Comparison of ENCODE assay signal across 8 cellular contexts in the genomic region with DNA sequence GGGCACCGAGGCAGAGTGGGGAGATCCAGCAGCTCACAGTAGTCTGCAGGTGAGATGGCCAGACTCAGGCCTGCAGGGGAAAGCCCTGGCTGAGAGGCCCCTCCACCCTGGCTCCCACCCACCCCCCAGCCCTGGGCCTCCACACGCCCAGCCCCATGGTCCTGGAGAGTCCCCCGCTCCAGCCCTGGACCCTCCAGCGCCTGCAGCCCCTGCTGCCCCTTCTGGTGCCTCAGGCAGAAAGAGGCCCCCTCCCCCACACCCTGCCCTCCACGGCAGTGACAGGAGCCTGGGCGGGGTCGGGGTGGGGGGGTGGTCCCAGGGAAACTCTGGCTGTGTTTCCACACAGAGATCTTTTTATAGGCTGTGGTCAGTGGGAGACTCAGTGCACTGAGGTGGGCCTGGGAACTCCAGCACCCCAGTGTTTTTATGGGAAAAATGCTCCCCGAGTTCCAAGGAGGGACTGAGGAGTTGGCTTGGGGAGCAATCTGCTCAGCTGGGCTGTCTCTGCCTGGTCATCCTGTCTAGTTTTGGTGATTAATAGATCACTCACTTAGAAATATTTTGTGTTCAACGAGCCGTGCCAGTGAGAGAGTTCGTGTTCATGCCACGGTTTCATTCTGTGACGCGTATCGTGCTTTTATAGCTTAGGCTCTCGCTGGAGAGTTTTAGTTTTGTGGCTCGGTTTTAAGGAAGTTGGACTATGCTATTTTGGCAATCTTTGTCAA. TPM values are rescaled to one million over a fixed set of nuclear protein-coding genes. Genes with fewer than 3 reads are reported as not detected.
A peak's percentile ranks its signal among the peaks of the same experiment; 100 is the strongest.
DNase-seq lines count a peak whose midpoint lies in the region; ATAC-seq and TF ChIP-seq lines count a peak whose summit lies in the region.

No MANE protein-coding gene starts in this region.

- H3K4me1 ChIP-seq in ACC112 (ENCODE audit: control insufficient read depth, insufficient read depth, low read length, unreplicated experiment) (peaks cover 17% of the 10 kb centered on the region), subcutaneous abdominal adipose tissue (ENCODE audit: control insufficient read depth in 5 of 5, insufficient read depth in 5 of 5, low read length in 5 of 5) (peaks cover 5 to 62% (median 51%) of the 10 kb centered on the region in 5 donors), PC-9 (replicated peaks; ENCODE audit: insufficient read depth) (no peaks in the 10 kb centered on the region)

- DNase-seq in GM19238 (ENCODE audit: insufficient read length, low spot score) (peak; percentile 47), WTC11 (ENCODE audit: low spot score) (no peak), iris pigment epithelial cell (ENCODE audit: low read depth) (peak; percentile 83), PC-9 (no peak)
- DNase-seq in activated CD4-positive, alpha-beta T cell treated with anti-CD3 and anti-CD28 coated beads for 4 hours, result no peak

- no peaks in the 10 kb centered on the region for H3K9me3 Mint-ChIP-seq in WTC11

- H3F3A ChIP-seq in PC-9 (ENCODE audit: insufficient read depth, low read depth), result no peaks in the 10 kb centered on the region

- H3K4me3 Mint-ChIP-seq in WTC11, result peak overlapping the region; percentile 39

- TF ChIP-seq CTCF in WTC11 (IDR thresholded peaks at IDR 0.05), result no peak
- TF ChIP-seq CTCF in PC-9 (conservative IDR thresholded peaks at IDR 0.05), result no peak

- H2AFZ ChIP-seq in ACC112 (ENCODE audit: low read length, unreplicated experiment) (peak overlapping the region; percentile 88), PC-9 (no peak overlapping the region)

- H3K27me3 Mint-ChIP-seq in WTC11 (ENCODE audit: low read depth), result no peaks in the 10 kb centered on the region; the same call in 1 of the 2 replicates

- no peaks in the 10 kb centered on the region for H3K9me3 ChIP-seq in subcutaneous abdominal adipose tissue (ENCODE audit: control insufficient read depth in 5 of 5, low read length in 5 of 5)
- H3K9me3 ChIP-seq in PC-9 (ENCODE audit: insufficient read depth, low read depth), result no peaks in the 10 kb centered on the region

- peak overlapping the region; percentile 11; the same call in 1 of the 2 replicates for H3K27ac Mint-ChIP-seq in WTC11

- H3K36me3 ChIP-seq in ACC112 (ENCODE audit: insufficient read depth, low read length), result no peaks in the 10 kb centered on the region
- no peaks in the 10 kb centered on the region for H3K36me3 ChIP-seq in subcutaneous abdominal adipose tissue (ENCODE audit: control insufficient read depth in 5 of 5, insufficient read depth in 5 of 5, low read length in 5 of 5)
- H3K36me3 ChIP-seq in PC-9 (ENCODE audit: low read depth), result no peaks in the 10 kb centered on the region

- H3K27ac ChIP-seq in ACC112 (ENCODE audit: low read depth, low read length) (peak overlapping the region; percentile 79), subcutaneous abdominal adipose tissue (ENCODE audit: low read depth, low read length) (peak overlapping the region; percentile 63), PC-9 (no peak overlapping the region)

- BruUV-seq in PC-9 (replicated peaks; lab: Mats Ljungman, UMichigan), result no TSS peak

- no peaks in the 10 kb centered on the region for H3K9me2 ChIP-seq in PC-9 (ENCODE audit: insufficient read depth)

- peak overlapping the region in 4 of 5 donors; percentile 11 to 65 (median 40) for H3K9ac ChIP-seq in subcutaneous abdominal adipose tissue (ENCODE audit: low read length in 5 of 5)

- intact Hi-C loops in PC-9 (cut with micrococcal nuclease; ENCODE audit: unreplicated experiment), result loop anchor here (5.0 kb wide), 1 partner anchor 54 kb away; a partner anchor contains a TSS

- H3K36me3 Mint-ChIP-seq in WTC11, result no peaks in the 10 kb centered on the region

- no peak overlapping the region for H3K4me2 ChIP-seq in PC-9

- H3K79me2 ChIP-seq in ACC112 (ENCODE audit: control insufficient read depth, insufficient read depth, low read length, unreplicated experiment), result no peaks in the 10 kb centered on the region
- H3K79me2 ChIP-seq in PC-9 (ENCODE audit: low read depth), result no peaks in the 10 kb centered on the region

- no peaks in the 10 kb centered on the region for H4K20me1 ChIP-seq in PC-9 (ENCODE audit: insufficient read depth)

- ATAC-seq in HG03520 (IDR thresholded peaks at IDR 0.05; ENCODE audit: unreplicated experiment), result peak; percentile 33
- ATAC-seq in WTC11, result peak; percentile 21

- POLR2A ChIA-PET in WTC11 (lab: Charles Lee), result interaction anchor here (0.6 to 0.9 kb wide), 2 partner anchors 18 to 1752 kb away, joined by 3 read pairs; no protein-coding TSS in a partner anchor
- POLR2A ChIA-PET in PC-9 (lab: Charles Lee; ENCODE audit: unreplicated experiment), result no interaction called here

- CTCF ChIA-PET in WTC11 (lab: Charles Lee), result interaction anchor here (1.0 to 3.1 kb wide), 5 partner anchors 22 to 92 kb away, joined by 3 to 13 read pairs (median 4); no protein-coding TSS in a partner anchor
- CTCF ChIA-PET in PC-9 (lab: Charles Lee), result no interaction called here

- no peaks in the 10 kb centered on the region for H3K27me3 ChIP-seq in ACC112 (ENCODE audit: insufficient read depth, low read length)
- no peaks in the 10 kb centered on the region for H3K27me3 ChIP-seq in subcutaneous abdominal adipose tissue (ENCODE audit: control insufficient read depth in 5 of 5, insufficient read depth in 4 of 5, low read length in 5 of 5)
- H3K27me3 ChIP-seq in PC-9 (ENCODE audit: insufficient read depth, low read depth), result no peaks in the 10 kb centered on the region

- peaks cover 65% of the 10 kb centered on the region for H3K4me1 Mint-ChIP-seq in WTC11

- H3K4me3 ChIP-seq in ACC112 (ENCODE audit: low read depth, low read length), result peak overlapping the region; percentile 66
- H3K4me3 ChIP-seq in subcutaneous abdominal adipose tissue (ENCODE audit: low read depth in 1 of 5, low read length in 5 of 5), result peak overlapping the region; percentile 43 to 63 (median 53)
- H3K4me3 ChIP-seq in PC-9, result no peak overlapping the region

TF ChIP-seq in WTC11, 78 proteins besides CTCF, POLR2A, EP300 and RAD21:
- TF ChIP-seq SOX15 (CRISPR knock-in tag; IDR thresholded peaks at IDR 0.05), result no peak
- no peak for TF ChIP-seq NFATC4 (CRISPR knock-in tag; IDR thresholded peaks at IDR 0.05)
- TF ChIP-seq ATF1 (CRISPR knock-in tag; IDR thresholded peaks at IDR 0.05), result no peak
- TF ChIP-seq, protein P1, sequence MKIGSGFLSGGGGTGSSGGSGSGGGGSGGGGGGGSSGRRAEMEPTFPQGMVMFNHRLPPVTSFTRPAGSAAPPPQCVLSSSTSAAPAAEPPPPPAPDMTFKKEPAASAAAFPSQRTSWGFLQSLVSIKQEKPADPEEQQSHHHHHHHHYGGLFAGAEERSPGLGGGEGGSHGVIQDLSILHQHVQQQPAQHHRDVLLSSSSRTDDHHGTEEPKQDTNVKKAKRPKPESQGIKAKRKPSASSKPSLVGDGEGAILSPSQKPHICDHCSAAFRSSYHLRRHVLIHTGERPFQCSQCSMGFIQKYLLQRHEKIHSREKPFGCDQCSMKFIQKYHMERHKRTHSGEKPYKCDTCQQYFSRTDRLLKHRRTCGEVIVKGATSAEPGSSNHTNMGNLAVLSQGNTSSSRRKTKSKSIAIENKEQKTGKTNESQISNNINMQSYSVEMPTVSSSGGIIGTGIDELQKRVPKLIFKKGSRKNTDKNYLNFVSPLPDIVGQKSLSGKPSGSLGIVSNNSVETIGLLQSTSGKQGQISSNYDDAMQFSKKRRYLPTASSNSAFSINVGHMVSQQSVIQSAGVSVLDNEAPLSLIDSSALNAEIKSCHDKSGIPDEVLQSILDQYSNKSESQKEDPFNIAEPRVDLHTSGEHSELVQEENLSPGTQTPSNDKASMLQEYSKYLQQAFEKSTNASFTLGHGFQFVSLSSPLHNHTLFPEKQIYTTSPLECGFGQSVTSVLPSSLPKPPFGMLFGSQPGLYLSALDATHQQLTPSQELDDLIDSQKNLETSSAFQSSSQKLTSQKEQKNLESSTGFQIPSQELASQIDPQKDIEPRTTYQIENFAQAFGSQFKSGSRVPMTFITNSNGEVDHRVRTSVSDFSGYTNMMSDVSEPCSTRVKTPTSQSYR (CRISPR knock-in tag; IDR thresholded peaks at IDR 0.05), result no peak
- no peak for TF ChIP-seq CREB1 (CRISPR knock-in tag; IDR thresholded peaks at IDR 0.05)
- TF ChIP-seq, protein P2, sequence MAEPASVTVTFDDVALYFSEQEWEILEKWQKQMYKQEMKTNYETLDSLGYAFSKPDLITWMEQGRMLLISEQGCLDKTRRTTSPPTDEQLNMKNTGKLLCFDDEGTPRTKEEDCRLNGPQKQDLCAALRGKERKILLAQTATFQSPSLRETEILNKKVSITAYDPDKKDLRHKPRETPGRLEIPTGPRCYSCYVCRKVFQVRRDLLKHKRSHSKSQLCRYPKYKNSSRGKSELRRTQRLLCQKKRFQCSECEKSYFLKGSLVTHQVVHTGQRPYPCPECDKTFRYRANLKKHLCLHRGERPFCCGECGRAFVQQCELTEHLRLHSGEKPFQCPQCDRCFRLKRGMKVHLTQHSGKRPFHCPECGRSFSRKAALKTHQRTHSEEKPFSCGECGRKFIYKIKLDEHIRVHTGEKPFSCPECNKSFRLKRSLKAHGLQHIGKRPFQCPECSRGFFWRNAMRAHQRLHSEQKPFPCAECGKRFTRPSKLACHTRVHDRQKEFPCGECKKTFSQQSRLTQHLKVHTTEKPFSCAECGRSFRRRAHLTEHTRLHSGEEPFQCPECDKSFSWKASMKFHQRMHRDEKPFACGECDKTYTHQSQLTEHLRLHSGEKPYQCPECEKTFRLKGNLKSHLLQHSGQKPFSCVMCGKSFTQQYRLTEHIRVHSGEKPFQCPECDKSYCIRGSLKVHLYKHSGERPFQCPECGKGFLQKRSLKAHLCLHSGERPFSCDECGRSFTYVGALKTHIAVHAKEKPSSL (CRISPR knock-in tag; conservative IDR thresholded peaks at IDR 0.05), result no peak
- no peak for TF ChIP-seq NR3C1 (CRISPR knock-in tag; conservative IDR thresholded peaks at IDR 0.05; ENCODE audit: low read depth)
TF ChIP-seq in WTC11: peak in this region for 0.

RNA-seq across cellular contexts. Expression of a gene that starts 53.1 kb away (rescaled TPM):
- 0.20 to 0.76 TPM (median 0.48 TPM) in 3 replicates for total RNA-seq in WTC11 (2021)
- 1.3 and 1.5 TPM in 2 replicates for total RNA-seq in PC-9 (2021)

Comparison
In these comparisons a context has a peak if more than half of its experiments do, and no peak if none do; other contexts are left out.
1. DNase-seq: peak in GM19238 (single experiment) and iris pigment epithelial cell (single experiment); none in WTC11 (single experiment), PC-9 (0 of 2) and activated CD4-positive, alpha-beta T cell treated with anti-CD3 and anti-CD28 coated beads for 4 hours (0 of 2).